Comparison of ENCODE assay signal across 13 cellular contexts in genomic region chr9:133656211-133657119, GRCh38. TPM values are rescaled to one million over a fixed set of nuclear protein-coding genes. Genes with fewer than 3 reads are reported as not detected.
DNase-seq lines count a peak whose midpoint lies in the region; ATAC-seq and TF ChIP-seq lines count a peak whose summit lies in the region.
"Had no signal": no experiment of that assay in that cellular context is flagged by ENCODE, and none has a peak within 500 bp of the region (broad histone marks: within the 10 kb centered on the region; RNA-seq: fewer than 3 reads in every experiment).

No MANE protein-coding gene starts in this region.

- intact Hi-C loops in uterus (cut with DNase I; ENCODE audit: low total_unique reads), result no loop called here

- H3K9me3 Mint-ChIP-seq in activated naive CD8-positive, alpha-beta T cell treated with anti-CD3 and anti-CD28 coated beads for 36 hours, result no peaks in the 10 kb centered on the region
- no peaks in the 10 kb centered on the region for H3K9me3 Mint-ChIP-seq in activated naive CD8-positive, alpha-beta T cell treated with anti-CD3 and anti-CD28 coated beads, Interleukin-2, amount 50 U/mL, for 24 hours
- no peaks in the 10 kb centered on the region for H3K9me3 Mint-ChIP-seq in activated naive CD4-positive, alpha-beta T cell treated with anti-CD3 and anti-CD28 coated beads, Interleukin-2, amount 10 ng/mL, durations not matched to agents 7 days and 5 days

- H3K4me3 Mint-ChIP-seq in activated naive CD8-positive, alpha-beta T cell treated with anti-CD3 and anti-CD28 coated beads for 36 hours, result no peak overlapping the region
- H3K4me3 Mint-ChIP-seq in activated naive CD8-positive, alpha-beta T cell treated with anti-CD3 and anti-CD28 coated beads, Interleukin-2, amount 50 U/mL, for 24 hours, result no peak overlapping the region
- no peak overlapping the region for H3K4me3 Mint-ChIP-seq in activated naive CD4-positive, alpha-beta T cell treated with anti-CD3 and anti-CD28 coated beads, Interleukin-2, amount 10 ng/mL, durations not matched to agents 7 days and 5 days

- H3K27me3 ChIP-seq in uterus, result peaks cover 0 to 7% of the 10 kb centered on the region in 2 donors
- H3K27me3 ChIP-seq: right atrium auricular region, vagina had no signal

- CTCF ChIA-PET in activated naive CD4-positive, alpha-beta T cell treated with anti-CD3 and anti-CD28 coated beads, Interleukin-2, amount 10 ng/mL, durations not matched to agents 7 days and 5 days (lab: Charles Lee), result interaction anchor here (1.0 to 3.4 kb wide), 5 partner anchors 23 to 71 kb away, joined by 3 to 18 read pairs (median 4); no protein-coding TSS in a partner anchor

- peak; percentile 18 for DNase-seq in activated naive CD8-positive, alpha-beta T cell treated with anti-CD3 and anti-CD28 coated beads for 36 hours
- no peak for DNase-seq in activated naive CD8-positive, alpha-beta T cell treated with anti-CD3 and anti-CD28 coated beads, Interleukin-2, amount 50 U/mL, for 24 hours
- DNase-seq in T-helper 9 cell (peak; percentile 26), uterus (no peak)
- peak; percentile 66 for DNase-seq in activated naive CD4-positive, alpha-beta T cell treated with anti-CD3 and anti-CD28 coated beads, Interleukin-2, amount 10 ng/mL, durations not matched to agents 7 days and 5 days
- DNase-seq in stimulated activated CD4-positive, alpha-beta T cell treated with anti-CD3 and anti-CD28 coated beads, Interleukin-4, amount 100 ng/mL, for 4 hours, result peak; percentile 21 to 46
- DNase-seq: NCI-H446 treated with DMSO at 0.1 percent for 48 hours had no signal

- no peaks in the 10 kb centered on the region for H3K36me3 Mint-ChIP-seq in activated naive CD8-positive, alpha-beta T cell treated with anti-CD3 and anti-CD28 coated beads for 36 hours
- no peaks in the 10 kb centered on the region for H3K36me3 Mint-ChIP-seq in activated naive CD8-positive, alpha-beta T cell treated with anti-CD3 and anti-CD28 coated beads, Interleukin-2, amount 50 U/mL, for 24 hours (ENCODE audit: low read depth)
- H3K36me3 Mint-ChIP-seq in activated naive CD4-positive, alpha-beta T cell treated with anti-CD3 and anti-CD28 coated beads, Interleukin-2, amount 10 ng/mL, durations not matched to agents 7 days and 5 days, result no peaks in the 10 kb centered on the region

- H3K27ac Mint-ChIP-seq in activated naive CD8-positive, alpha-beta T cell treated with anti-CD3 and anti-CD28 coated beads for 36 hours, result no peak overlapping the region
- no peak overlapping the region for H3K27ac Mint-ChIP-seq in activated naive CD8-positive, alpha-beta T cell treated with anti-CD3 and anti-CD28 coated beads, Interleukin-2, amount 50 U/mL, for 24 hours
- H3K27ac Mint-ChIP-seq in activated naive CD4-positive, alpha-beta T cell treated with anti-CD3 and anti-CD28 coated beads, Interleukin-2, amount 10 ng/mL, durations not matched to agents 7 days and 5 days, result no peak overlapping the region

- peaks cover 64% of the 10 kb centered on the region for H3K27me3 Mint-ChIP-seq in activated naive CD8-positive, alpha-beta T cell treated with anti-CD3 and anti-CD28 coated beads for 36 hours
- H3K27me3 Mint-ChIP-seq in activated naive CD8-positive, alpha-beta T cell treated with anti-CD3 and anti-CD28 coated beads, Interleukin-2, amount 50 U/mL, for 24 hours, result peaks cover 54% of the 10 kb centered on the region
- peaks cover 72% of the 10 kb centered on the region for H3K27me3 Mint-ChIP-seq in activated naive CD4-positive, alpha-beta T cell treated with anti-CD3 and anti-CD28 coated beads, Interleukin-2, amount 10 ng/mL, durations not matched to agents 7 days and 5 days

- peaks cover 16% of the 10 kb centered on the region for H3K4me1 Mint-ChIP-seq in activated naive CD8-positive, alpha-beta T cell treated with anti-CD3 and anti-CD28 coated beads for 36 hours
- H3K4me1 Mint-ChIP-seq in activated naive CD8-positive, alpha-beta T cell treated with anti-CD3 and anti-CD28 coated beads, Interleukin-2, amount 50 U/mL, for 24 hours, result peaks cover 5% of the 10 kb centered on the region
- H3K4me1 Mint-ChIP-seq in activated naive CD4-positive, alpha-beta T cell treated with anti-CD3 and anti-CD28 coated beads, Interleukin-2, amount 10 ng/mL, durations not matched to agents 7 days and 5 days, result peaks cover 14% of the 10 kb centered on the region

- peaks cover 0 to 5% of the 10 kb centered on the region in 2 donors for H3K4me1 ChIP-seq in uterus

- H3K9me3 ChIP-seq in uterus, result no peaks in the 10 kb centered on the region
- H3K9me3 ChIP-seq: adrenal gland, right atrium auricular region, vagina had no signal

- no peak overlapping the region for H3K27ac ChIP-seq in uterus
- H3K27ac ChIP-seq: adrenal gland, right atrium auricular region, vagina had no signal

- TF ChIP-seq CTCF in uterus (IDR thresholded peaks at IDR 0.05), result no peak

- no peak overlapping the region for H3K4me3 ChIP-seq in uterus
- H3K4me3 ChIP-seq: adrenal gland, right atrium auricular region, vagina had no signal

- TF ChIP-seq POLR2A in uterus (IDR thresholded peaks at IDR 0.05), result no peak

- H3K36me3 ChIP-seq in uterus, result no peaks in the 10 kb centered on the region
- H3K36me3 ChIP-seq: adrenal gland, right atrium auricular region, vagina had no signal

- no peak for ATAC-seq in activated naive CD8-positive, alpha-beta T cell treated with anti-CD3 and anti-CD28 coated beads, Interleukin-2, amount 50 U/mL, for 24 hours
- ATAC-seq in HG02571 (IDR thresholded peaks at IDR 0.05; ENCODE audit: unreplicated experiment), result no peak
- no peak for ATAC-seq in GM21737 (IDR thresholded peaks at IDR 0.05; ENCODE audit: unreplicated experiment)

RNA-seq across cellular contexts. Expression of gene DBH, which starts 20.3 kb away (rescaled TPM):
- not detected for total RNA-seq in activated naive CD8-positive, alpha-beta T cell treated with anti-CD3 and anti-CD28 coated beads for 36 hours
- 1 to 10 TPM in 1 of 4 donors, not detected in 3; 1.3 TPM for total RNA-seq in uterus
- total RNA-seq: dermis microvascular lymphatic vessel endothelial cell, right atrium auricular region had no signal

RNA-seq across cellular contexts. Expression of gene FAM163B, which starts 47.3 kb away (rescaled TPM):
- total RNA-seq in activated naive CD8-positive, alpha-beta T cell treated with anti-CD3 and anti-CD28 coated beads for 36 hours, result not detected
- total RNA-seq in uterus, result not detected
- total RNA-seq: dermis microvascular lymphatic vessel endothelial cell, vagina had no signal

Comparison
In these comparisons a context has a peak if more than half of its experiments do, and no peak if none do; other contexts are left out.
1. DNase-seq: peak in activated naive CD8-positive, alpha-beta T cell treated with anti-CD3 and anti-CD28 coated beads for 36 hours (single experiment), T-helper 9 cell (single experiment), activated naive CD4-positive, alpha-beta T cell treated with anti-CD3 and anti-CD28 coated beads, Interleukin-2, amount 10 ng/mL, durations not matched to agents 7 days and 5 days (single experiment) and stimulated activated CD4-positive, alpha-beta T cell treated with anti-CD3 and anti-CD28 coated beads, Interleukin-4, amount 100 ng/mL, for 4 hours (2 of 2); none in activated naive CD8-positive, alpha-beta T cell treated with anti-CD3 and anti-CD28 coated beads, Interleukin-2, amount 50 U/mL, for 24 hours (single experiment) and uterus (0 of 2).